Comparison of ENCODE assay signal across 8 cellular contexts in genomic region chr3:98994128-98994762, GRCh38.
DNase-seq lines count a peak whose midpoint lies in the region; ATAC-seq, FAIRE-seq and TF ChIP-seq lines count a peak whose summit lies in the region.

No MANE protein-coding gene starts in this region.

- intact Hi-C loops in CD14-positive monocyte (cut with micrococcal nuclease) = no loop called here
- intact Hi-C loops in breast epithelium (cut with DNase I; ENCODE audit: low total_unique reads) = loop anchor here (10.0 kb wide), 2 partner anchors 179 to 1319 kb away; no protein-coding TSS in a partner anchor

- TF ChIP-seq CTCF in CD14-positive monocyte (IDR thresholded peaks at IDR 0.05) (peak; percentile 14), breast epithelium (IDR thresholded peaks at IDR 0.05) (peak; percentile 64 to 71 (median 66)), lung (IDR thresholded peaks at IDR 0.05; ENCODE audit: control extremely low read depth, extremely low read depth) (peak; percentile 26), GM20000 (IDR thresholded peaks at IDR 0.05; ENCODE audit: extremely low read depth, missing control alignments) (no peak)

- DNase-seq in CD14-positive monocyte (ENCODE audit: low spot score) (no peak), LoVo (ENCODE audit: low spot score) (peak; percentile 24), breast epithelium (ENCODE audit: low spot score in 2 of 2) (no peak), lung (ENCODE audit: low spot score) (no peak), GM12891 (ENCODE audit: insufficient read length, low spot score) (no peak), GM20000 (ENCODE audit: low spot score) (no peak), GOT3 (lab: John Stamatoyannopoulos, UW) (no peak)
- no peak for DNase-seq in activated CD4-positive, alpha-beta T cell treated with anti-CD3 and anti-CD28 coated beads, Interleukin-2, amount 50 U/mL, for 48 hours

- H3K4me3 Mint-ChIP-seq in CD14-positive monocyte = no peak overlapping the region

- peaks cover 0 to 5% (median 3%) of the 10 kb centered on the region in 3 donors for H3K27me3 Mint-ChIP-seq in CD14-positive monocyte (ENCODE audit: low read depth in 3 of 3)

- no peak for ATAC-seq in lung (ENCODE audit: insufficient read depth, low FRiP score)

- no peaks in the 10 kb centered on the region for H3K4me1 ChIP-seq in breast epithelium
- no peaks in the 10 kb centered on the region for H3K4me1 ChIP-seq in lung (ENCODE audit: control insufficient read depth in 2 of 2, insufficient read depth in 2 of 2, low read length in 2 of 2)

- no peak overlapping the region for H3K27ac Mint-ChIP-seq in CD14-positive monocyte

- H3K4me1 Mint-ChIP-seq in CD14-positive monocyte = no peaks in the 10 kb centered on the region

- no peaks in the 10 kb centered on the region for H3K36me3 Mint-ChIP-seq in CD14-positive monocyte

- H3K27me3 ChIP-seq in breast epithelium (no peaks in the 10 kb centered on the region), lung (ENCODE audit: control insufficient read depth, insufficient read depth) (no peaks in the 10 kb centered on the region)

- peaks cover 0 to 1% (median 0%) of the 10 kb centered on the region in 7 donors for H3K9me3 Mint-ChIP-seq in CD14-positive monocyte

- H3K9me3 ChIP-seq in breast epithelium (no peaks in the 10 kb centered on the region), lung (ENCODE audit: control insufficient read depth in 2 of 2, insufficient read depth in 1 of 2, low read length in 1 of 2) (no peaks in the 10 kb centered on the region)

- H3K4me3 ChIP-seq in breast epithelium (no peak overlapping the region), lung (no peak overlapping the region)

- H3K27ac ChIP-seq in breast epithelium (no peak overlapping the region), lung (ENCODE audit: low read depth in 1 of 2, low read length in 1 of 2) (no peak overlapping the region)

- H3K36me3 ChIP-seq in breast epithelium = no peaks in the 10 kb centered on the region
- H3K36me3 ChIP-seq in lung (ENCODE audit: control insufficient read depth in 2 of 2, insufficient read depth in 2 of 2, low read length in 2 of 2) = no peaks in the 10 kb centered on the region

- TF ChIP-seq POLR2A in breast epithelium (IDR thresholded peaks at IDR 0.05) (no peak), GM12891 (IDR thresholded peaks at IDR 0.05; ENCODE audit: low read depth, low read length) (no peak)

- no peak for FAIRE-seq in GM12891 (lab: Jason Lieb, UNC)

TF ChIP-seq in GM12891, 5 proteins besides CTCF, POLR2A, EP300 and RAD21:
- no peak for TF ChIP-seq SPI1 (IDR thresholded peaks at IDR 0.05; ENCODE audit: low read depth, low read length)
- TF ChIP-seq TAF1 (IDR thresholded peaks at IDR 0.05; ENCODE audit: low read depth, low read length) = no peak
- no peak for TF ChIP-seq POU2F2 (IDR thresholded peaks at IDR 0.05; ENCODE audit: low read depth, low read length)
